Comparison of ENCODE assay signal across 14 cellular contexts in genomic region chr17:21200590-21201301, GRCh38. TPM values are rescaled to one million over a fixed set of nuclear protein-coding genes. Genes with fewer than 3 reads are reported as not detected.
DNase-seq lines count a peak whose midpoint lies in the region; TF ChIP-seq lines count a peak whose summit lies in the region.
"Had no signal": no experiment of that assay in that cellular context is flagged by ENCODE, and none has a peak within 500 bp of the region (broad histone marks: within the 10 kb centered on the region; RNA-seq: fewer than 3 reads in every experiment).

No MANE protein-coding gene starts in this region.

- DNase-seq in HFFc6 (no peak), cerebellar cortex (ENCODE audit: low spot score) (peak; percentile 79), mesothelial cell of epicardium (ENCODE audit: low spot score in 2 of 2, unreplicated experiment in 2 of 2) (no peak), KG1 (lab: John Stamatoyannopoulos, UW) (no peak), NCI-H1694 treated with DMSO at 0.1 percent for 48 hours (lab: John Stamatoyannopoulos, UW) (no peak), NCI-H1417 treated with DMSO at 0.1 percent for 48 hours (lab: John Stamatoyannopoulos, UW) (no peak), HT-29 (ENCODE audit: low spot score) (no peak)
- DNase-seq: activated CD4-positive, alpha-beta T cell treated with anti-CD3 and anti-CD28 coated beads, Interleukin-2, amount 10 ng/mL, durations not matched to agents 7 days and 5 days; activated T-cell treated with anti-CD3 and anti-CD28 coated beads, Interleukin-2, amount 50 U/mL, for 4 hours; dermis blood vessel endothelial cell; SHP77 had no signal

- H3K36me3 Mint-ChIP-seq in HFFc6 (ENCODE audit: low read depth) (peaks cover 28% of the 10 kb centered on the region), mesothelial cell of epicardium (peaks cover 19% of the 10 kb centered on the region)

- H3K27ac Mint-ChIP-seq in HFFc6: peak overlapping the region; percentile 76
- H3K27ac Mint-ChIP-seq in mesothelial cell of epicardium: peak overlapping the region; percentile 59
- H3K27ac Mint-ChIP-seq: activated CD4-positive, alpha-beta T cell treated with anti-CD3 and anti-CD28 coated beads, Interleukin-2, amount 10 ng/mL, durations not matched to agents 7 days and 5 days; T-helper 2 cell treated with Interferon-gamma antibody and Interleukin-4, amounts not matched to agents 5 μg/mL and 100 μg/mL, for 36 hours had no signal

- H3K27me3 Mint-ChIP-seq in HFFc6 (ENCODE audit: insufficient read depth) (no peaks in the 10 kb centered on the region), mesothelial cell of epicardium (ENCODE audit: low read depth) (no peaks in the 10 kb centered on the region)
- H3K27me3 Mint-ChIP-seq: activated CD4-positive, alpha-beta T cell treated with anti-CD3 and anti-CD28 coated beads, Interleukin-2, amount 10 ng/mL, durations not matched to agents 7 days and 5 days had no signal

- H3K4me1 Mint-ChIP-seq in HFFc6 (ENCODE audit: low read depth) (peaks cover 49% of the 10 kb centered on the region), mesothelial cell of epicardium (peaks cover 4% of the 10 kb centered on the region)

- H3K27ac ChIP-seq in 22Rv1: peak overlapping the region; percentile 73

- TF ChIP-seq CTCF in 22Rv1 (IDR thresholded peaks at IDR 0.05): no peak
- no peak for TF ChIP-seq CTCF in HFFc6 (IDR thresholded peaks at IDR 0.05)
- no peak for TF ChIP-seq CTCF in mesothelial cell of epicardium (IDR thresholded peaks at IDR 0.05; ENCODE audit: unreplicated experiment)

- H3K4me3 Mint-ChIP-seq in HFFc6: peak overlapping the region; percentile 34
- no peak overlapping the region for H3K4me3 Mint-ChIP-seq in mesothelial cell of epicardium
- H3K4me3 Mint-ChIP-seq: activated CD4-positive, alpha-beta T cell treated with anti-CD3 and anti-CD28 coated beads, Interleukin-2, amount 10 ng/mL, durations not matched to agents 7 days and 5 days; activated T-cell treated with anti-CD3 and anti-CD28 coated beads, Interleukin-2, amount 50 U/mL, for 4 hours; T-helper 2 cell treated with Interferon-gamma antibody and Interleukin-4, amounts not matched to agents 5 μg/mL and 100 μg/mL, for 36 hours had no signal

- H3K9me3 Mint-ChIP-seq in HFFc6 (no peaks in the 10 kb centered on the region), mesothelial cell of epicardium (no peaks in the 10 kb centered on the region)
- H3K9me3 Mint-ChIP-seq: activated CD4-positive, alpha-beta T cell treated with anti-CD3 and anti-CD28 coated beads, Interleukin-2, amount 10 ng/mL, durations not matched to agents 7 days and 5 days; activated T-cell treated with anti-CD3 and anti-CD28 coated beads, Interleukin-2, amount 50 U/mL, for 4 hours; nephron; T-helper 2 cell treated with Interferon-gamma antibody and Interleukin-4, amounts not matched to agents 5 μg/mL and 100 μg/mL, for 36 hours had no signal

RNA-seq across cellular contexts. Expression of gene TMEM11, which starts 13.2 kb away (rescaled TPM):
- total RNA-seq in HFFc6 (2021; fragmentation: NEBNext Ultra II Directional; extraction: Animal tissue kit (Norgen Biotek cat#: 25700)): 10 to 100 TPM; 32.5 to 37.6 (median 33.9) TPM
- 19.4 to 21.9 TPM (median 20.6 TPM) in 3 replicates for total RNA-seq in mesothelial cell of epicardium
- 34.1 and 36.5 TPM in 2 replicates for total RNA-seq in HT-29 (2014; rRNA removed; shearing (Covaris generic))

RNA-seq across cellular contexts. Expression of gene NATD1, which starts 52.5 kb away (rescaled TPM):
- total RNA-seq in HFFc6 (2021; fragmentation: NEBNext Ultra II Directional; extraction: Animal tissue kit (Norgen Biotek cat#: 25700)): 1 to 10 TPM; 3.7 to 7.9 (median 4.1) TPM
- 12.3 to 12.7 TPM (median 12.7 TPM) in 3 replicates for total RNA-seq in mesothelial cell of epicardium
- total RNA-seq in HT-29 (2014; rRNA removed; shearing (Covaris generic)): 0.97 and 1.1 TPM in 2 replicates
